ENCODE assay signal across 15 cellular contexts in the genomic region with DNA sequence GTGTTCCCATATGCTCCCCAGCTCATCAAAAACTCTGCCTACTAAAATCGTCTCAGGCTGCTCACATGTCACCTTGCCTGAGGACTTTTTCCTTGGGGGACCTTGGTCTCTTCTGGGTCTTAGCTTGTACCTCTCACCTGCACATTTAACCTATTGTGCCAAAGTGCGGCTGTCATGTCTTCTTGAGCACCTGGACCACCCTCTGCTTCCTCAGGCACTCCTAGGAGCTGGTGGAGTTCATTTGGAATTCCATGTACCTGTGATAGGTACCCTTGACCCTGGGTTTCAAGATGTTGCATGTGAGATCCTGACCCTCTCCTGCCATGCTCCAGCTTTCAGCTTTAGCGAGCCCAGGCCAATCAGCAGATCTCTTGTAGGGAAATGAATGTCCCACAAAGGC. TPM values are rescaled to one million over a fixed set of nuclear protein-coding genes. Genes with fewer than 3 reads are reported as not detected.
DNase-seq lines count a peak whose midpoint lies in the region; ATAC-seq, FAIRE-seq and TF ChIP-seq lines count a peak whose summit lies in the region.
"Had no signal": no experiment of that assay in that cellular context is flagged by ENCODE, and none has a peak within 500 bp of the region (broad histone marks: within the 10 kb centered on the region; RNA-seq: fewer than 3 reads in every experiment).

No MANE protein-coding gene starts in this region.

- WGBS in A549 (ENCODE audit: missing lambda C conversion rate), result 76% methylated on average over 3 of the region's 3 CpGs

- H3K36me3 Mint-ChIP-seq in CD4-positive, alpha-beta memory T cell, result peaks cover 0 to 6% of the 10 kb centered on the region in 2 donors
- H3K36me3 Mint-ChIP-seq in activated B cell treated with CpG ODN at 0.5 μM for 24 hours (ENCODE audit: low read depth) (peaks cover 30% of the 10 kb centered on the region), mesothelial cell of epicardium (peaks cover 24% of the 10 kb centered on the region)
- peaks cover 23% of the 10 kb centered on the region for H3K36me3 Mint-ChIP-seq in CD8-positive, alpha-beta T cell

- peak overlapping the region; percentile 69; the same call in 1 of the 3 replicates for H3K4me2 ChIP-seq in A549

- H3K27ac Mint-ChIP-seq in CD4-positive, alpha-beta memory T cell, result peak overlapping the region; percentile 67 to 92 (median 87)
- H3K27ac Mint-ChIP-seq in activated B cell treated with CpG ODN at 0.5 μM for 24 hours (peak overlapping the region; percentile 83), mesothelial cell of epicardium (peak overlapping the region; percentile 59)
- no peak overlapping the region for H3K27ac Mint-ChIP-seq in CD8-positive, alpha-beta T cell

- FAIRE-seq in A549 (lab: Jason Lieb, UNC), result no peak
- FAIRE-seq: frontal cortex had no signal

- no peak for TF ChIP-seq POLR2A in A549 (IDR thresholded peaks at IDR 0.05; ENCODE audit: low read length)

- no peak for TF ChIP-seq EP300 in A549 (IDR thresholded peaks at IDR 0.05)

- H3K4me1 Mint-ChIP-seq in CD4-positive, alpha-beta memory T cell, result peaks cover 10 to 46% (median 30%) of the 10 kb centered on the region in 4 donors
- H3K4me1 Mint-ChIP-seq in activated B cell treated with CpG ODN at 0.5 μM for 24 hours (peaks cover 13% of the 10 kb centered on the region), mesothelial cell of epicardium (peaks cover 7% of the 10 kb centered on the region)
- H3K4me1 Mint-ChIP-seq in CD8-positive, alpha-beta T cell (ENCODE audit: low read depth), result peaks cover 22% of the 10 kb centered on the region

- no peaks in the 10 kb centered on the region for H3K27me3 Mint-ChIP-seq in CD4-positive, alpha-beta memory T cell
- H3K27me3 Mint-ChIP-seq in activated B cell treated with CpG ODN at 0.5 μM for 24 hours (no peaks in the 10 kb centered on the region), mesothelial cell of epicardium (ENCODE audit: low read depth) (no peaks in the 10 kb centered on the region)
- no peaks in the 10 kb centered on the region for H3K27me3 Mint-ChIP-seq in CD8-positive, alpha-beta T cell (ENCODE audit: low read depth)

- peak overlapping the region; percentile 63 to 91; a peak in 5 of 6 replicates for H3K27ac ChIP-seq in A549
- H3K27ac ChIP-seq in CD4-positive, alpha-beta memory T cell (ENCODE audit: low read depth, low read length), result no peak overlapping the region
- H3K27ac ChIP-seq in CD8-positive, alpha-beta T cell (ENCODE audit: low read depth, low read length), result no peak overlapping the region

- no peaks in the 10 kb centered on the region for H3K9me3 Mint-ChIP-seq in CD4-positive, alpha-beta memory T cell
- no peaks in the 10 kb centered on the region for H3K9me3 Mint-ChIP-seq in activated B cell treated with CpG ODN at 0.5 μM for 24 hours
- H3K9me3 Mint-ChIP-seq in mesothelial cell of epicardium, result no peaks in the 10 kb centered on the region
- no peaks in the 10 kb centered on the region for H3K9me3 Mint-ChIP-seq in CD8-positive, alpha-beta T cell
- H3K9me3 Mint-ChIP-seq: H9 had no signal

- H3K4me3 ChIP-seq in A549, result no peak overlapping the region
- no peak overlapping the region for H3K4me3 ChIP-seq in CD4-positive, alpha-beta memory T cell (ENCODE audit: low read length in 2 of 2)
- no peak overlapping the region for H3K4me3 ChIP-seq in CD8-positive, alpha-beta T cell (ENCODE audit: low read depth, low read length)

- CTCF ChIA-PET in A549 (lab: Yijun Ruan, JAX), result interaction anchor here (0.7 to 7.6 kb wide), 44 partner anchors 9 to 777 kb away, joined by 3 to 89 read pairs (median 4); partner anchors contain the start of gene DNAJB12
- CTCF ChIA-PET in CD4-positive, alpha-beta memory T cell (lab: Charles Lee; ENCODE audit: partially characterized antibody), result interaction anchor here (0.7 to 4.3 kb wide), 26 partner anchors 9 to 795 kb away, joined by 3 to 110 read pairs (median 5); partner anchors contain the start of gene DNAJB12
- CTCF ChIA-PET in activated B cell treated with CpG ODN at 0.5 μM for 24 hours (lab: Charles Lee), result interaction anchor here (1.1 to 3.3 kb wide), 8 partner anchors 24 to 796 kb away, joined by 3 to 60 read pairs (median 5); partner anchors contain the start of gene P4HA1
- CTCF ChIA-PET in CD8-positive, alpha-beta T cell (lab: Charles Lee), result interaction anchor here (0.6 to 6.0 kb wide), 26 partner anchors 9 to 794 kb away, joined by 3 to 78 read pairs (median 4); partner anchors contain the start of gene MICU1

- peak overlapping the region in 2 of 8 donors; percentile 34 to 69 for H3K4me3 Mint-ChIP-seq in CD4-positive, alpha-beta memory T cell
- H3K4me3 Mint-ChIP-seq in activated B cell treated with CpG ODN at 0.5 μM for 24 hours (no peak overlapping the region), mesothelial cell of epicardium (no peak overlapping the region)
- no peak overlapping the region for H3K4me3 Mint-ChIP-seq in CD8-positive, alpha-beta T cell

- intact Hi-C loops in CD4-positive, alpha-beta memory T cell (cut with micrococcal nuclease), result loop anchor here (2.0 to 10.0 kb wide), 2 partner anchors 328 to 1130 kb away; partner anchors contain the start of genes MCU and PPP3CB
- intact Hi-C loops in activated B cell treated with CpG ODN at 0.5 μM for 24 hours (cut with micrococcal nuclease), result loop anchor here (2.0 kb wide), 1 partner anchor 328 kb away; the partner anchor contains the start of gene MCU
- intact Hi-C loops in CD8-positive, alpha-beta T cell (cut with DNase I, micrococcal nuclease), result loop anchor here (5.0 to 10.0 kb wide), 2 partner anchors 200 to 262 kb away; partner anchors contain the start of gene MICU1 (in 1 of the 2)

- POLR2A ChIA-PET in A549 (lab: Yijun Ruan, JAX) (interaction anchor here (2.0 kb wide), 1 partner anchor 327 kb away, joined by 11 read pairs; the partner anchor contains the start of gene MCU), activated B cell treated with CpG ODN at 0.5 μM for 24 hours (lab: Charles Lee) (interaction anchor here (1.2 kb wide), 1 partner anchor 328 kb away, joined by 4 read pairs; no protein-coding TSS in a partner anchor)
- POLR2A ChIA-PET in CD4-positive, alpha-beta memory T cell (lab: Charles Lee; ENCODE audit: partially characterized antibody), result interaction anchor here (1.2 to 2.4 kb wide), 6 partner anchors 9 to 731 kb away, joined by 3 to 14 read pairs (median 6); partner anchors contain the start of genes DNAJB12 and MICU1
- POLR2A ChIA-PET in CD8-positive, alpha-beta T cell (lab: Charles Lee), result interaction anchor here (0.6 to 1.6 kb wide), 3 partner anchors 10 to 994 kb away, joined by 3 to 5 read pairs (median 5); partner anchors contain the start of genes CFAP70, DNAJB12 and MCU

- H3K27me3 ChIP-seq in CD4-positive, alpha-beta memory T cell (ENCODE audit: insufficient read depth, low read length), result no peaks in the 10 kb centered on the region
- H3K27me3 ChIP-seq in CD8-positive, alpha-beta T cell (ENCODE audit: insufficient read depth, low read length), result no peaks in the 10 kb centered on the region
- H3K27me3 ChIP-seq: BE2C had no signal

- no peaks in the 10 kb centered on the region for H3K9me3 ChIP-seq in A549
- H3K9me3 ChIP-seq in CD4-positive, alpha-beta memory T cell (ENCODE audit: control insufficient read depth in 1 of 2, low read length in 2 of 2), result no peaks in the 10 kb centered on the region
- no peaks in the 10 kb centered on the region for H3K9me3 ChIP-seq in CD8-positive, alpha-beta T cell (ENCODE audit: low read length)
- H3K9me3 ChIP-seq: BE2C had no signal

- TF ChIP-seq CTCF in A549 (IDR thresholded peaks at IDR 0.05) (no peak), activated B cell treated with CpG ODN at 0.5 μM for 24 hours (IDR thresholded peaks at IDR 0.05) (no peak), mesothelial cell of epicardium (IDR thresholded peaks at IDR 0.05; ENCODE audit: unreplicated experiment) (no peak)
- no peak for TF ChIP-seq CTCF in CD8-positive, alpha-beta T cell (IDR thresholded peaks at IDR 0.05)

- TF ChIP-seq RAD21 in A549 (conservative IDR thresholded peaks at IDR 0.05 in 1 of 2, IDR thresholded peaks at IDR 0.05 in 1 of 2), result no peak

- H3K4me1 ChIP-seq in A549, result peaks cover 18% of the 10 kb centered on the region
- H3K4me1 ChIP-seq in CD4-positive, alpha-beta memory T cell (ENCODE audit: insufficient read depth, low read length), result peaks cover 29% of the 10 kb centered on the region
- peaks cover 10% of the 10 kb centered on the region for H3K4me1 ChIP-seq in CD8-positive, alpha-beta T cell (ENCODE audit: insufficient read depth, low read length)

- H3K36me3 ChIP-seq in CD4-positive, alpha-beta memory T cell (ENCODE audit: insufficient read depth, low read length), result no peaks in the 10 kb centered on the region
- H3K36me3 ChIP-seq in CD8-positive, alpha-beta T cell (ENCODE audit: insufficient read depth, low read length), result no peaks in the 10 kb centered on the region
- H3K36me3 ChIP-seq: BE2C had no signal

- DNase-seq in A549 (ENCODE audit: low read depth in 1 of 2, low spot score in 1 of 2), result no peak
- DNase-seq in CD4-positive, alpha-beta memory T cell, result no peak
- no peak for DNase-seq in activated B cell treated with CpG ODN at 0.5 μM for 24 hours
- DNase-seq in mesothelial cell of epicardium (ENCODE audit: low spot score in 2 of 2, unreplicated experiment in 2 of 2), result no peak
- no peak for DNase-seq in nucleus accumbens (lab: John Stamatoyannopoulos, UW)
- DNase-seq in DMS153 treated with DMSO at 0.1 percent for 48 hours (lab: John Stamatoyannopoulos, UW; ENCODE audit: unreplicated experiment), result no peak
- no peak for DNase-seq in iPS-NIHi11 (ENCODE audit: low spot score)
- DNase-seq in CD8-positive, alpha-beta T cell, result no peak
- DNase-seq: BE2C; DMS79 treated with DMSO at 0.1 percent for 48 hours; H9; NCI-H1105 treated with DMSO at 0.1 percent for 48 hours; NCI-H2227 treated with DMSO at 0.1 percent for 48 hours; stimulated activated naive CD4-positive, alpha-beta T cell treated with Interleukin-2 at 50 U/mL for 16 hours had no signal

- ATAC-seq in A549, result no peak
- no peak for ATAC-seq in activated B cell treated with CpG ODN at 0.5 μM for 24 hours (ENCODE audit: low read depth)
- ATAC-seq in CD8-positive, alpha-beta T cell, result no peak

TF ChIP-seq in A549, 52 proteins besides CTCF, POLR2A, EP300 and RAD21 (continues in another document):
- TF ChIP-seq JUNB (IDR thresholded peaks at IDR 0.05) (no peak), HOXA7 (CRISPR knock-in tag; IDR thresholded peaks at IDR 0.05) (no peak), RNF2 (IDR thresholded peaks at IDR 0.05; ENCODE audit: borderline replicate concordance, low read depth) (no peak)

RNA-seq across cellular contexts. Expression of gene DNAJB12, which starts 10.4 kb away (rescaled TPM):
- polyA plus RNA-seq in A549 (2011; rRNA removed), result 21.5 and 24.4 TPM in 2 replicates
- 26.6 and 31.3 TPM in 2 replicates for polyA plus RNA-seq in A549 (2012; cell fraction: cytosol; rRNA removed)
- polyA plus RNA-seq in A549 (2012; cell fraction: nucleus; rRNA removed), result 46.2 and 51.4 TPM in 2 replicates
- 26.1 to 28.5 TPM (median 26.7 TPM) in 3 replicates for polyA plus RNA-seq in A549 (2017; fragmentation: RNase III; extraction: RNeasy Plus Mini Kit Qiagen cat#74134 plus additional on column Dnase treatment)
- polyA minus RNA-seq in A549 (2011; rRNA and poly(A)+ RNA removed), result 31.6 and 32.2 TPM in 2 replicates
- total RNA-seq in CD4-positive, alpha-beta memory T cell, result 10 to 100 TPM; 26.3 to 26.7 TPM
- 10 to 100 TPM; 13.4 to 26.2 TPM for polyA plus RNA-seq in CD4-positive, alpha-beta memory T cell
- total RNA-seq in activated B cell treated with CpG ODN at 0.5 μM for 24 hours, result 39.0 and 39.9 TPM in 2 replicates
- total RNA-seq in mesothelial cell of epicardium, result 31.4 to 35.3 TPM (median 32.1 TPM) in 3 replicates
- total RNA-seq in CD8-positive, alpha-beta T cell, result 10 to 100 TPM; 33.9 to 37.5 TPM

Comparison
In these comparisons a context has a peak if more than half of its experiments do, and no peak if none do; other contexts are left out.
1. H3K27ac ChIP-seq: peak in A549 (2 of 2); none in CD4-positive, alpha-beta memory T cell (single experiment) and CD8-positive, alpha-beta T cell (single experiment).